1 cellular context compared by ENCODE assay signal in the genomic region with DNA sequence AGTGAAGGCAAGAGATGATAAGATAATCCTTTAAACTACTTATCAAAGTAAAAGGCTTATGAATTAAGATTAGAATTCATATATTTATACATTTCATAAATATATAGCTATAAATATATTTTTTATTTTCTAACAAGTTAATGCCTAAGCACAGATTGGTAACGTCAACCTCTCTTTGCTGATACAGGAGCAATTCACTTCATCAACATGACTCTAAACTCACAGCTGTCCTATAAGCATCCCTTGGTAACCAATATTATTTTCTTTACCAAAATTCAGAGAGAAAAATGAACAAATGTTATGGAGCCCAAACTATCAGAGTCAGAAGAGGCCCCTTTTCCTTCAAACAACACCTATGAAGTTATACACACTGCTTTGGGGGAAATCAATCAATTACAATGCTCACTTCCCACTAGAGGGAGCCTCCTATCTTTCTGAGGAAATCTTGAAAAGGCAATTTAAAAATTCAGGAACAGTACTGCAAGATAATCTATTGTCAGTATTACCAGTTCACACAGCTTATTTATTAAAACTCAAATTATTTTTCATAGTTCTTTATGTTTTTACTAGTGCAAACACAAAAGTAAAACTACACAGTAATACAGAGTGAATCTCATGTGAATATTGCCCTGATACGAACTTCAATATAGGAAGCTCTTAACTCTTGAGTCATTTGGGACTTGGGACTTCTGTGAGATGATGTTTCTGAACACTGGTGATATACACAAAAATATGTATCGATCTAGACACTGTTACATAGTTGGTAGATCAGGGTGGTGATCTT.
TF ChIP-seq lines count a peak whose summit lies in the region.

No MANE protein-coding gene starts in this region.

TF ChIP-seq in SK-N-SH treated with all-trans-retinoic acid at 6 μM for 48 hours, 23 proteins besides CTCF, POLR2A, EP300 and RAD21 (continued from another document):
- TF ChIP-seq, protein P1, sequence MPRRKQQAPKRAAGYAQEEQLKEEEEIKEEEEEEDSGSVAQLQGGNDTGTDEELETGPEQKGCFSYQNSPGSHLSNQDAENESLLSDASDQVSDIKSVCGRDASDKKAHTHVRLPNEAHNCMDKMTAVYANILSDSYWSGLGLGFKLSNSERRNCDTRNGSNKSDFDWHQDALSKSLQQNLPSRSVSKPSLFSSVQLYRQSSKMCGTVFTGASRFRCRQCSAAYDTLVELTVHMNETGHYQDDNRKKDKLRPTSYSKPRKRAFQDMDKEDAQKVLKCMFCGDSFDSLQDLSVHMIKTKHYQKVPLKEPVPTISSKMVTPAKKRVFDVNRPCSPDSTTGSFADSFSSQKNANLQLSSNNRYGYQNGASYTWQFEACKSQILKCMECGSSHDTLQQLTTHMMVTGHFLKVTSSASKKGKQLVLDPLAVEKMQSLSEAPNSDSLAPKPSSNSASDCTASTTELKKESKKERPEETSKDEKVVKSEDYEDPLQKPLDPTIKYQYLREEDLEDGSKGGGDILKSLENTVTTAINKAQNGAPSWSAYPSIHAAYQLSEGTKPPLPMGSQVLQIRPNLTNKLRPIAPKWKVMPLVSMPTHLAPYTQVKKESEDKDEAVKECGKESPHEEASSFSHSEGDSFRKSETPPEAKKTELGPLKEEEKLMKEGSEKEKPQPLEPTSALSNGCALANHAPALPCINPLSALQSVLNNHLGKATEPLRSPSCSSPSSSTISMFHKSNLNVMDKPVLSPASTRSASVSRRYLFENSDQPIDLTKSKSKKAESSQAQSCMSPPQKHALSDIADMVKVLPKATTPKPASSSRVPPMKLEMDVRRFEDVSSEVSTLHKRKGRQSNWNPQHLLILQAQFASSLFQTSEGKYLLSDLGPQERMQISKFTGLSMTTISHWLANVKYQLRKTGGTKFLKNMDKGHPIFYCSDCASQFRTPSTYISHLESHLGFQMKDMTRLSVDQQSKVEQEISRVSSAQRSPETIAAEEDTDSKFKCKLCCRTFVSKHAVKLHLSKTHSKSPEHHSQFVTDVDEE (CRISPR knock-in tag; IDR thresholded peaks at IDR 0.05) = no peak
- no peak for TF ChIP-seq TOX (CRISPR knock-in tag; IDR thresholded peaks at IDR 0.05; ENCODE audit: borderline replicate concordance)
- TF ChIP-seq, protein P2, sequence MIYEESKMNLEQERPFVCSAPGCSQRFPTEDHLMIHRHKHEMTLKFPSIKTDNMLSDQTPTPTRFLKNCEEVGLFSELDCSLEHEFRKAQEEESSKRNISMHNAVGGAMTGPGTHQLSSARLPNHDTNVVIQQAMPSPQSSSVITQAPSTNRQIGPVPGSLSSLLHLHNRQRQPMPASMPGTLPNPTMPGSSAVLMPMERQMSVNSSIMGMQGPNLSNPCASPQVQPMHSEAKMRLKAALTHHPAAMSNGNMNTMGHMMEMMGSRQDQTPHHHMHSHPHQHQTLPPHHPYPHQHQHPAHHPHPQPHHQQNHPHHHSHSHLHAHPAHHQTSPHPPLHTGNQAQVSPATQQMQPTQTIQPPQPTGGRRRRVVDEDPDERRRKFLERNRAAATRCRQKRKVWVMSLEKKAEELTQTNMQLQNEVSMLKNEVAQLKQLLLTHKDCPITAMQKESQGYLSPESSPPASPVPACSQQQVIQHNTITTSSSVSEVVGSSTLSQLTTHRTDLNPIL (CRISPR knock-in tag; IDR thresholded peaks at IDR 0.05; ENCODE audit: low read depth) = no peak
